Comparison of ENCODE assay signal across 1 cellular context in the genomic region with DNA sequence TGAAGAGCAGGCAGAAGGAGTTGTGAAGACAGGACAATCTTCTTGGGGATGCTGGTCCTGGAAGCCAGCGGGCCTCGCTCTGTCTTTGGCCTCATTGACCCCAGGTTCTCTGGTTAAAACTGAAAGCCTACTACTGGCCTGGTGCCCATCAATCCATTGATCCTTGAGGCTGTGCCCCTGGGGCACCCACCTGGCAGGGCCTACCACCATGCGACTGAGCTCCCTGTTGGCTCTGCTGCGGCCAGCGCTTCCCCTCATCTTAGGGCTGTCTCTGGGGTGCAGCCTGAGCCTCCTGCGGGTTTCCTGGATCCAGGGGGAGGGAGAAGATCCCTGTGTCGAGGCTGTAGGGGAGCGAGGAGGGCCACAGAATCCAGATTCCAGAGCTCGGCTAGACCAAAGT.
TF ChIP-seq lines count a peak whose summit lies in the region.

No MANE protein-coding gene starts in this region.

TF ChIP-seq in H1, 55 proteins besides CTCF, POLR2A, EP300 and RAD21:
- TF ChIP-seq BACH1 (IDR thresholded peaks at IDR 0.05; ENCODE audit: low read length) (no peak), YY1 (IDR thresholded peaks at IDR 0.05; ENCODE audit: low read depth, low read length) (no peak), CHD7 (IDR thresholded peaks at IDR 0.05; ENCODE audit: insufficient replicate concordance, low read length) (no peak), RFX5 (IDR thresholded peaks at IDR 0.05; ENCODE audit: borderline replicate concordance, low read depth, low read length) (no peak), SUZ12 (IDR thresholded peaks at IDR 0.05; ENCODE audit: low read length) (no peak), JUND (IDR thresholded peaks at IDR 0.05; ENCODE audit: low read length) (no peak), BRCA1 (IDR thresholded peaks at IDR 0.05; ENCODE audit: low read depth, low read length) (no peak), BCL11A (IDR thresholded peaks at IDR 0.05; ENCODE audit: low read depth in 2 of 2, low read length in 2 of 2) (no peak), POU5F1 (IDR thresholded peaks at IDR 0.05; ENCODE audit: low read depth, low read length) (no peak), SP2 (IDR thresholded peaks at IDR 0.05; ENCODE audit: low read length) (no peak), CREB1 (IDR thresholded peaks at IDR 0.05) (no peak), POLR2AphosphoS5 (IDR thresholded peaks at IDR 0.05; ENCODE audit: low read depth, low read length) (no peak), RBBP5 (IDR thresholded peaks at IDR 0.05; ENCODE audit: borderline replicate concordance, low read depth, low read length) (no peak), SIRT6 (IDR thresholded peaks at IDR 0.05; ENCODE audit: low read length) (no peak), TAF7 (optimal IDR thresholded peaks at IDR 0.05; ENCODE audit: borderline replicate concordance, low read depth, low read length) (no peak), GABPA (IDR thresholded peaks at IDR 0.05; ENCODE audit: borderline replicate concordance, insufficient read depth, low read length) (no peak), CBX5 (IDR thresholded peaks at IDR 0.05; ENCODE audit: low read depth, low read length) (no peak), HDAC2 (IDR thresholded peaks at IDR 0.05; ENCODE audit: borderline replicate concordance in 1 of 2, low read depth in 2 of 2, low read length in 2 of 2) (no peak)
